In genomic region chr11:102416974-102417373, GRCh38 we compare ENCODE assay signal across 13 cellular contexts. TPM values are rescaled to one million over a fixed set of nuclear protein-coding genes. Genes with fewer than 3 reads are reported as not detected.
A peak's percentile ranks its signal among the peaks of the same experiment; 100 is the strongest.
DNase-seq lines count a peak whose midpoint lies in the region; ATAC-seq and TF ChIP-seq lines count a peak whose summit lies in the region.
"Had no signal": no experiment of that assay in that cellular context is flagged by ENCODE, and none has a peak within 500 bp of the region (broad histone marks: within the 10 kb centered on the region; RNA-seq: fewer than 3 reads in every experiment).

No MANE protein-coding gene starts in this region.

- H3K9me3 Mint-ChIP-seq in activated CD4-positive, alpha-beta T cell treated with anti-CD3 and anti-CD28 coated beads, Interleukin-2, amount 10 ng/mL, durations not matched to agents 24 days and 14 days: peaks cover 22% of the 10 kb centered on the region
- peaks cover 17% of the 10 kb centered on the region for H3K9me3 Mint-ChIP-seq in activated T-helper 1 cell treated with anti-CD3 and anti-CD28 coated beads, Interleukin-12 subunit alpha, Interleukin-12 subunit beta, Interleukin-2, Interleukin-4 antibody, amounts not matched to agents 30 ng/mL and 10 ng/mL and 1 ng/mL, durations not matched to agents 14 hours and 24 hours and 36 hours
- H3K9me3 Mint-ChIP-seq in natural killer cell: no peaks in the 10 kb centered on the region

- ATAC-seq in HG02852 (IDR thresholded peaks at IDR 0.05; ENCODE audit: unreplicated experiment) (peak; percentile 52), natural killer cell (no peak), HG03469 (IDR thresholded peaks at IDR 0.05; ENCODE audit: unreplicated experiment) (no peak)

- intact Hi-C loops in activated CD4-positive, alpha-beta T cell treated with anti-CD3 and anti-CD28 coated beads, Interleukin-2, amount 10 ng/mL, durations not matched to agents 24 days and 14 days (cut with micrococcal nuclease): loop anchor here (1.0 kb wide), 2 partner anchors 21 to 34 kb away; no protein-coding TSS in a partner anchor
- intact Hi-C loops in activated T-helper 1 cell treated with anti-CD3 and anti-CD28 coated beads, Interleukin-12 subunit alpha, Interleukin-12 subunit beta, Interleukin-2, Interleukin-4 antibody, amounts not matched to agents 30 ng/mL and 10 ng/mL and 1 ng/mL, durations not matched to agents 14 hours and 24 hours and 36 hours (cut with micrococcal nuclease): loop anchor here (1.0 to 2.0 kb wide), 7 partner anchors 13 to 182 kb away; partner anchors contain the start of gene BIRC2
- intact Hi-C loops in natural killer cell (cut with micrococcal nuclease): no loop called here

- no peak for TF ChIP-seq CTCF in natural killer cell (IDR thresholded peaks at IDR 0.05)

- peaks cover 73% of the 10 kb centered on the region for H3K4me1 Mint-ChIP-seq in activated CD4-positive, alpha-beta T cell treated with anti-CD3 and anti-CD28 coated beads, Interleukin-2, amount 10 ng/mL, durations not matched to agents 24 days and 14 days
- H3K4me1 Mint-ChIP-seq in activated T-helper 1 cell treated with anti-CD3 and anti-CD28 coated beads, Interleukin-12 subunit alpha, Interleukin-12 subunit beta, Interleukin-2, Interleukin-4 antibody, amounts not matched to agents 30 ng/mL and 10 ng/mL and 1 ng/mL, durations not matched to agents 14 hours and 24 hours and 36 hours (ENCODE audit: low read depth): peaks cover 84% of the 10 kb centered on the region
- H3K4me1 Mint-ChIP-seq in natural killer cell: peaks cover 55 to 57% of the 10 kb centered on the region in 2 donors

- peak overlapping the region; percentile 53 for H3K4me3 Mint-ChIP-seq in activated CD4-positive, alpha-beta T cell treated with anti-CD3 and anti-CD28 coated beads, Interleukin-2, amount 10 ng/mL, durations not matched to agents 24 days and 14 days
- H3K4me3 Mint-ChIP-seq in activated T-helper 1 cell treated with anti-CD3 and anti-CD28 coated beads, Interleukin-12 subunit alpha, Interleukin-12 subunit beta, Interleukin-2, Interleukin-4 antibody, amounts not matched to agents 30 ng/mL and 10 ng/mL and 1 ng/mL, durations not matched to agents 14 hours and 24 hours and 36 hours: peak overlapping the region; percentile 26
- H3K4me3 Mint-ChIP-seq in natural killer cell: peak overlapping the region; percentile 41

- no peak for DNase-seq in activated CD4-positive, alpha-beta T cell treated with anti-CD3 and anti-CD28 coated beads, Interleukin-2, amount 10 ng/mL, durations not matched to agents 24 days and 14 days
- no peak for DNase-seq in activated CD4-positive, alpha-beta T cell treated with anti-CD3 and anti-CD28 coated beads for 4 hours
- DNase-seq in activated T-helper 1 cell treated with anti-CD3 and anti-CD28 coated beads, Interleukin-12 subunit alpha, Interleukin-12 subunit beta, Interleukin-2, Interleukin-4 antibody, amounts not matched to agents 30 ng/mL and 10 ng/mL and 1 ng/mL, durations not matched to agents 14 hours and 24 hours and 36 hours (ENCODE audit: low spot score): no peak
- DNase-seq in natural killer cell (no peak), NCI-H526 treated with DMSO at 0.1 percent for 48 hours (lab: John Stamatoyannopoulos, UW) (no peak)
- DNase-seq in activated effector memory CD4-positive, alpha-beta T cell treated with Interleukin-2 at 50 U/mL for 16 hours: no peak
- DNase-seq: colonic mucosa, foreskin melanocyte, GF-D8, midbrain, NCI-H146 had no signal

- H3K27ac Mint-ChIP-seq in activated CD4-positive, alpha-beta T cell treated with anti-CD3 and anti-CD28 coated beads, Interleukin-2, amount 10 ng/mL, durations not matched to agents 24 days and 14 days: peak overlapping the region; percentile 80
- H3K27ac Mint-ChIP-seq in activated T-helper 1 cell treated with anti-CD3 and anti-CD28 coated beads, Interleukin-12 subunit alpha, Interleukin-12 subunit beta, Interleukin-2, Interleukin-4 antibody, amounts not matched to agents 30 ng/mL and 10 ng/mL and 1 ng/mL, durations not matched to agents 14 hours and 24 hours and 36 hours: peak overlapping the region; percentile 67
- peak overlapping the region; percentile 6 to 33 for H3K27ac Mint-ChIP-seq in natural killer cell

- peaks cover 62% of the 10 kb centered on the region for H3K36me3 Mint-ChIP-seq in activated CD4-positive, alpha-beta T cell treated with anti-CD3 and anti-CD28 coated beads, Interleukin-2, amount 10 ng/mL, durations not matched to agents 24 days and 14 days (ENCODE audit: low read depth)
- peaks cover 44% of the 10 kb centered on the region for H3K36me3 Mint-ChIP-seq in activated T-helper 1 cell treated with anti-CD3 and anti-CD28 coated beads, Interleukin-12 subunit alpha, Interleukin-12 subunit beta, Interleukin-2, Interleukin-4 antibody, amounts not matched to agents 30 ng/mL and 10 ng/mL and 1 ng/mL, durations not matched to agents 14 hours and 24 hours and 36 hours (ENCODE audit: low read depth)
- H3K36me3 Mint-ChIP-seq in natural killer cell: no peaks in the 10 kb centered on the region

- no peaks in the 10 kb centered on the region for H3K27me3 Mint-ChIP-seq in activated CD4-positive, alpha-beta T cell treated with anti-CD3 and anti-CD28 coated beads, Interleukin-2, amount 10 ng/mL, durations not matched to agents 24 days and 14 days
- no peaks in the 10 kb centered on the region for H3K27me3 Mint-ChIP-seq in activated T-helper 1 cell treated with anti-CD3 and anti-CD28 coated beads, Interleukin-12 subunit alpha, Interleukin-12 subunit beta, Interleukin-2, Interleukin-4 antibody, amounts not matched to agents 30 ng/mL and 10 ng/mL and 1 ng/mL, durations not matched to agents 14 hours and 24 hours and 36 hours (ENCODE audit: insufficient read depth)
- H3K27me3 Mint-ChIP-seq in natural killer cell (ENCODE audit: low read depth in 2 of 2): no peaks in the 10 kb centered on the region

RNA-seq across cellular contexts. Expression of gene TMEM123, which starts 35.6 kb away (rescaled TPM):
- 243 and 250 TPM in 2 replicates for total RNA-seq in activated CD4-positive, alpha-beta T cell treated with anti-CD3 and anti-CD28 coated beads, Interleukin-2, amount 10 ng/mL, durations not matched to agents 24 days and 14 days
- 206 and 231 TPM in 2 replicates for total RNA-seq in activated T-helper 1 cell treated with anti-CD3 and anti-CD28 coated beads, Interleukin-12 subunit alpha, Interleukin-12 subunit beta, Interleukin-2, Interleukin-4 antibody, amounts not matched to agents 30 ng/mL and 10 ng/mL and 1 ng/mL, durations not matched to agents 14 hours and 24 hours and 36 hours
- total RNA-seq in natural killer cell: 100 to 1,000 TPM; 100 to 126 (median 118) TPM

Comparison
In these comparisons a context has a peak if more than half of its experiments do, and no peak if none do; other contexts are left out.
1. H3K27ac Mint-ChIP-seq: peak in every context shown above with its lines; median percentile 80 in activated CD4-positive, alpha-beta T cell treated with anti-CD3 and anti-CD28 coated beads, Interleukin-2, amount 10 ng/mL, durations not matched to agents 24 days and 14 days; 67 in activated T-helper 1 cell treated with anti-CD3 and anti-CD28 coated beads, Interleukin-12 subunit alpha, Interleukin-12 subunit beta, Interleukin-2, Interleukin-4 antibody, amounts not matched to agents 30 ng/mL and 10 ng/mL and 1 ng/mL, durations not matched to agents 14 hours and 24 hours and 36 hours; 20 in natural killer cell.